16 cellular contexts compared by ENCODE assay signal in the genomic region with DNA sequence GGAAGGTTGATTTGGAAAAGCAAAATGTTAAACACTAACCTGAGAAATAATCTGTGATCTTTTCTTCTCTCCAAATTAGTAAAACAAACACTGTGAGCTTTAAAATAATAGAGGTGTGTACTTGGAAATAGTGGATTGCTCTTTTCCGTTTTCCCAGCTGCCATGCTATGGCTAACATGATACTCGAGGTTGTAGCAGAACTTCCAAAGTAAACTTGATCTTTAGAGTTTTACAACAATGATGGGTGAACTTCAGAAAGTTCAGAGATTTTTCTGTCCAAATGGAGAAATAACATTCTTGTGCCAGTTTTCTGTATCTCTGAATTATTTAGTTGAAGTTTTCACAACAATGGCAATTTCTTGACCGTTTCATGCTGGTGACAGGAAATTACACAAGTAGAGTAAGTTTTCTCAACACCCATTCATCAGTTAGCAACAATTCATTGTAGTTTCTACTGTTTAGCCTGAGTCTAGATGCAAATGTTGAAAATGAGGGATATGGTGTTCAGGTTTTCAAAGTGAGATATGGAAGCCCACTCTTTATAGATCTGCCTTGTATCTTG.
DNase-seq lines count a peak whose midpoint lies in the region; ATAC-seq and TF ChIP-seq lines count a peak whose summit lies in the region.
"Had no signal": no experiment of that assay in that cellular context is flagged by ENCODE, and none has a peak within 500 bp of the region (broad histone marks: within the 10 kb centered on the region; RNA-seq: fewer than 3 reads in every experiment).

No MANE protein-coding gene starts in this region.

- H3K9me2 ChIP-seq in PC-3 (replicated peaks; ENCODE audit: low read length): no peaks in the 10 kb centered on the region

- no peak overlapping the region for H2AFZ ChIP-seq in PC-3 (ENCODE audit: low read length)

- no peak overlapping the region for H3K4me2 ChIP-seq in PC-3 (ENCODE audit: low read length)

- H3K27ac ChIP-seq in PC-3 (ENCODE audit: low read length) (peak overlapping the region; percentile 96), body of pancreas (peak overlapping the region in 3 of 4 donors; percentile 69 to 77 (median 72))

- H3F3A ChIP-seq in PC-3 (ENCODE audit: low read length, unreplicated experiment): peaks cover 11% of the 10 kb centered on the region

- H3K9me3 ChIP-seq in PC-3 (ENCODE audit: low read length) (no peaks in the 10 kb centered on the region), body of pancreas (no peaks in the 10 kb centered on the region)

- POLR2A ChIA-PET in PC-3 (lab: Charles Lee; ENCODE audit: unreplicated experiment): no interaction called here

- H3K9me3 Mint-ChIP-seq in Calu3 (ENCODE audit: low read depth, unreplicated experiment): no peaks in the 10 kb centered on the region

- no peak for ATAC-seq in PC-3
- no peak for ATAC-seq in body of pancreas
- peak; percentile 26 for ATAC-seq in left lobe of liver
- ATAC-seq: HCT116 had no signal

- no peak for TF ChIP-seq POLR2A in body of pancreas (IDR thresholded peaks at IDR 0.05)

- intact Hi-C loops in Calu3 (cut with micrococcal nuclease; ENCODE audit: unreplicated experiment): loop anchor here (2.0 kb wide), 1 partner anchor 266 kb away; no protein-coding TSS in a partner anchor
- intact Hi-C loops in PC-3 (cut with micrococcal nuclease): loop anchor here (1.0 kb wide), 1 partner anchor 85 kb away; no protein-coding TSS in a partner anchor
- intact Hi-C loops in body of pancreas (cut with DNase I): no loop called here
- intact Hi-C loops in posterior vena cava (cut with DNase I): loop anchor here in 1 of 2 donors (1.0 kb wide), 1 partner anchor 81 kb away; no protein-coding TSS in a partner anchor

- CTCF ChIA-PET in Calu3 (lab: Charles Lee) (interaction anchor here (0.8 to 1.4 kb wide), 2 partner anchors 11 to 87 kb away, joined by 3 to 4 read pairs; no protein-coding TSS in a partner anchor), PC-3 (lab: Charles Lee) (no interaction called here)

- peak overlapping the region; percentile 40; the same call in 1 of the 2 replicates for H3K9ac ChIP-seq in PC-3 (ENCODE audit: low read length)

- TF ChIP-seq CTCF in Calu3 (IDR thresholded peaks at IDR 0.05; ENCODE audit: unreplicated experiment) (no peak), PC-3 (conservative IDR thresholded peaks at IDR 0.05; ENCODE audit: low read depth, low read length) (no peak), body of pancreas (IDR thresholded peaks at IDR 0.05) (no peak)

- no peak for DNase-seq in Calu3
- DNase-seq in PC-3: no peak
- no peak for DNase-seq in body of pancreas
- DNase-seq in left lobe of liver (ENCODE audit: low spot score): no peak
- no peak for DNase-seq in DMS 273 (lab: John Stamatoyannopoulos, UW; ENCODE audit: unreplicated experiment)
- no peak for DNase-seq in mucosa of gallbladder (ENCODE audit: low spot score)
- no peak for DNase-seq in posterior vena cava (ENCODE audit: low spot score)
- DNase-seq: ACHN, COR-L47, EL, KG1, NCI-H1436, NCI-H2029, NCI-H2171, NCI-H446 had no signal

- no peaks in the 10 kb centered on the region for H4K20me1 ChIP-seq in PC-3 (ENCODE audit: low read length)

- no peaks in the 10 kb centered on the region for H3K36me3 ChIP-seq in PC-3 (ENCODE audit: low read depth, low read length)
- H3K36me3 ChIP-seq in body of pancreas (replicated peaks in 1 of 2; ENCODE audit: insufficient read depth in 1 of 2, low read depth in 2 of 2): no peaks in the 10 kb centered on the region

- no peak overlapping the region for H3K4me3 Mint-ChIP-seq in Calu3 (ENCODE audit: low read depth, unreplicated experiment)

- H3K4me1 Mint-ChIP-seq in Calu3 (ENCODE audit: low read depth, unreplicated experiment): peaks cover 29% of the 10 kb centered on the region

- H3K4me1 ChIP-seq in PC-3 (ENCODE audit: insufficient read depth, low read length) (peaks cover 56% of the 10 kb centered on the region), body of pancreas (peaks cover 15% of the 10 kb centered on the region)

- no peaks in the 10 kb centered on the region for H3K79me2 ChIP-seq in PC-3 (ENCODE audit: low read length)

- 70 to 77% methylated on average over 3 of the region's 3 CpGs for WGBS in body of pancreas, 2 donors

- H3K27me3 Mint-ChIP-seq in Calu3 (ENCODE audit: unreplicated experiment): no peaks in the 10 kb centered on the region

- H3K4me3 ChIP-seq in PC-3 (ENCODE audit: low read length) (no peak overlapping the region), body of pancreas (no peak overlapping the region)

- BruUV-seq in Calu3 (replicated peaks; lab: Mats Ljungman, UMichigan): no TSS peak
- no TSS peak for BruUV-seq in PC-3 (replicated peaks; lab: Mats Ljungman, UMichigan)

- peak overlapping the region; percentile 68 for H3K27ac Mint-ChIP-seq in Calu3 (ENCODE audit: unreplicated experiment)

- H3K36me3 Mint-ChIP-seq in Calu3 (ENCODE audit: insufficient read depth, unreplicated experiment): no peaks in the 10 kb centered on the region

- H3K27me3 ChIP-seq in PC-3 (ENCODE audit: low read length) (no peaks in the 10 kb centered on the region), body of pancreas (no peaks in the 10 kb centered on the region)
